Comparison of ENCODE assay signal across 1 cellular context in genomic region chrX:21838937-21839333, GRCh38.
TF ChIP-seq lines count a peak whose summit lies in the region.

No MANE protein-coding gene starts in this region.

TF ChIP-seq in HepG2, 621 proteins besides CTCF, POLR2A, EP300 and RAD21:
- TF ChIP-seq ATF7 (IDR thresholded peaks at IDR 0.05) (no peak), ATF7 (CRISPR knock-in tag; IDR thresholded peaks at IDR 0.05) (no peak), ZNF746 (CRISPR knock-in tag; IDR thresholded peaks at IDR 0.05) (no peak), KAT8 (CRISPR knock-in tag; IDR thresholded peaks at IDR 0.05) (no peak), ZFP36L1 (CRISPR knock-in tag; IDR thresholded peaks at IDR 0.05) (no peak), ZNF576 (CRISPR knock-in tag; IDR thresholded peaks at IDR 0.05) (no peak), ZNF652 (CRISPR knock-in tag; IDR thresholded peaks at IDR 0.05; ENCODE audit: borderline replicate concordance, low read depth) (no peak), MAFG (CRISPR knock-in tag; IDR thresholded peaks at IDR 0.05) (no peak), PRMT3 (CRISPR knock-in tag; IDR thresholded peaks at IDR 0.05; ENCODE audit: borderline replicate concordance, low read depth) (no peak), TEAD2 (CRISPR knock-in tag; IDR thresholded peaks at IDR 0.05) (no peak), ZNF430 (CRISPR knock-in tag; IDR thresholded peaks at IDR 0.05) (no peak)
